Comparison of ENCODE assay signal across 1 cellular context in the genomic region with DNA sequence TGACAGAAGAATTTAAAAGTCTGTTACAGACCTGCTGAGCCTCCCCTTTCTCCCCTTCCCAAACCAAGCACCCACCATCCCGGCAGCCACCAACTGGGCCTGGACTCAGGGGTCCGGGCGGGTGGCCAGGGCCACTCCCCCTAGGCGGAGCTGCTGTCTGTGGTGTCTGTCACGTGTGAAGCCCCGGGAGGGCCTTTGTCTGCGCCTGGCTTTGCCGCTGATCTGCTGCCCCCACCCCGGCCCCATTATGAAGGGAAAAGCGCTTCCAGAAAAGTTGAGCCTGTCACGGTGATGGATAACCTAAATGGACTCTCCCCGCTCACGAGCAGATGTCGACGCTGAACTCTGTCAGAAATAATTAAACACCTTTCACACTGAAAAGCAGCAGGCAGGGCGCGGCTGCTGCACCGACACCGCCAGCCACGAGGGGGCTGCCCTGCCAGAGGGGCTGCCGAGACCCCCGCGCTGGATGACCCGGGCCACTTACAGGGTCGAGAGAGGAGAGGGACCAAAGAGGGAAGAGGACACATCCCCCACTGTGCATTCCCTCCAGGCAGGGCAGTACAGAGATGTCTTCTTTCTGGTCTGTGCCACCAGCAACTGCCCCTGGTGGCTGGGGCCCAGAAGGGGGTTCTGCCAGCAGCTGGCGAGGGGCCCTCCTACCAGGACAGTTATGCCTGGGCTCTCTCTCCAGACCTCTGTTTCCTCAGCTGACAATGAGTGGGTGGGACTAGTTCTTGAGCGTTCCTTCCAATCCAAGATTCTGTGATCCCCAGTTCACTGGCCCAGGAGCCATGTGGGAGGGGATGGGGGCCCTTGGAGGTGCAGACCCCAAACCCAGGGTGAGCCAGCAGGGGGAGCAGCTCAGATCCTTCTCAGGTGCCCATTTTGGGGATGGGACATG.
TF ChIP-seq lines count a peak whose summit lies in the region.

No MANE protein-coding gene starts in this region.

TF ChIP-seq in HEK293, 187 proteins besides CTCF, POLR2A, EP300 and RAD21 (continued from another document and continues in another):
- no peak for TF ChIP-seq ZFP37 (tag by site-specific recombination; IDR thresholded peaks at IDR 0.05)
- TF ChIP-seq ZNF596 (tag by site-specific recombination; IDR thresholded peaks at IDR 0.05) = no peak
- TF ChIP-seq ZNF335 (tag by site-specific recombination; conservative IDR thresholded peaks at IDR 0.05) = peak; percentile 97
- TF ChIP-seq ZBTB1 (tag by site-specific recombination; IDR thresholded peaks at IDR 0.05) = no peak
- TF ChIP-seq, protein P1, sequence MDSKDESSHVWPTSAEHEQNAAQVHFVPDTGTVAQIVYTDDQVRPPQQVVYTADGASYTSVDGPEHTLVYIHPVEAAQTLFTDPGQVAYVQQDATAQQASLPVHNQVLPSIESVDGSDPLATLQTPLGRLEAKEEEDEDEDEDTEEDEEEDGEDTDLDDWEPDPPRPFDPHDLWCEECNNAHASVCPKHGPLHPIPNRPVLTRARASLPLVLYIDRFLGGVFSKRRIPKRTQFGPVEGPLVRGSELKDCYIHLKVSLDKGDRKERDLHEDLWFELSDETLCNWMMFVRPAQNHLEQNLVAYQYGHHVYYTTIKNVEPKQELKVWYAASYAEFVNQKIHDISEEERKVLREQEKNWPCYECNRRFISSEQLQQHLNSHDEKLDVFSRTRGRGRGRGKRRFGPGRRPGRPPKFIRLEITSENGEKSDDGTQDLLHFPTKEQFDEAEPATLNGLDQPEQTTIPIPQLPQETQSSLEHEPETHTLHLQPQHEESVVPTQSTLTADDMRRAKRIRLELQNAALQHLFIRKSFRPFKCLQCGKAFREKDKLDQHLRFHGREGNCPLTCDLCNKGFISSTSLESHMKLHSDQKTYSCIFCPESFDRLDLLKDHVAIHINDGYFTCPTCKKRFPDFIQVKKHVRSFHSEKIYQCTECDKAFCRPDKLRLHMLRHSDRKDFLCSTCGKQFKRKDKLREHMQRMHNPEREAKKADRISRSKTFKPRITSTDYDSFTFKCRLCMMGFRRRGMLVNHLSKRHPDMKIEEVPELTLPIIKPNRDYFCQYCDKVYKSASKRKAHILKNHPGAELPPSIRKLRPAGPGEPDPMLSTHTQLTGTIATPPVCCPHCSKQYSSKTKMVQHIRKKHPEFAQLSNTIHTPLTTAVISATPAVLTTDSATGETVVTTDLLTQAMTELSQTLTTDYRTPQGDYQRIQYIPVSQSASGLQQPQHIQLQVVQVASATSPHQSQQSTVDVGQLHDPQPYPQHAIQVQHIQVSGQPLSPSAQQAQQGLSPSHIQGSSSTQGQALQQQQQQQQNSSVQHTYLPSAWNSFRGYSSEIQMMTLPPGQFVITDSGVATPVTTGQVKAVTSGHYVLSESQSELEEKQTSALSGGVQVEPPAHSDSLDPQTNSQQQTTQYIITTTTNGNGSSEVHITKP (tag by site-specific recombination; IDR thresholded peaks at IDR 0.05) = peak; percentile 95
- no peak for TF ChIP-seq ZNF391 (tag by site-specific recombination; IDR thresholded peaks at IDR 0.05; ENCODE audit: borderline replicate concordance, low read depth)
- TF ChIP-seq, protein P2, sequence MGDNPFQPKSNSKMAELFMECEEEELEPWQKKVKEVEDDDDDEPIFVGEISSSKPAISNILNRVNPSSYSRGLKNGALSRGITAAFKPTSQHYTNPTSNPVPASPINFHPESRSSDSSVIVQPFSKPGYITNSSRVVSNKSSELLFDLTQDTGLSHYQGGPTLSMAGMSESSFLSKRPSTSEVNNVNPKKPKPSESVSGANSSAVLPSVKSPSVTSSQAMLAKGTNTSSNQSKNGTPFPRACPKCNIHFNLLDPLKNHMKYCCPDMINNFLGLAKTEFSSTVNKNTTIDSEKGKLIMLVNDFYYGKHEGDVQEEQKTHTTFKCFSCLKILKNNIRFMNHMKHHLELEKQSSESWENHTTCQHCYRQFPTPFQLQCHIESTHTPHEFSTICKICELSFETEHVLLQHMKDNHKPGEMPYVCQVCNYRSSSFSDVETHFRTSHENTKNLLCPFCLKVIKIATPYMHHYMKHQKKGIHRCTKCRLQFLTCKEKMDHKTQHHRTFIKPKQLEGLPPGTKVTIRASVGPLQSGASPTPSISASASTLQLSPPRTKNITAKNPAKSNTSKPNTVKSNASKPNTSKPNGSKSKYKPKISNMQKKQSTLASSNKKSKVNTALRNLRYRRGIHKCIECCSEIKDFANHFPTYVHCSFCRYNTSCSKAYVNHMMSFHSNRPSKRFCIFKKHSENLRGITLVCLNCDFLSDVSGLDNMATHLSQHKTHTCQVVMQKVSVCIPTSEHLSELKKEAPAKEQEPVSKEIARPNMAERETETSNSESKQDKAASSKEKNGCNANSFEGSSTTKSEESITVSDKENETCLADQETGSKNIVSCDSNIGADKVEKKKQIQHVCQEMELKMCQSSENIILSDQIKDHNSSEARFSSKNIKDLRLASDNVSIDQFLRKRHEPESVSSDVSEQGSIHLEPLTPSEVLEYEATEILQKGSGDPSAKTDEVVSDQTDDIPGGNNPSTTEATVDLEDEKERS (tag by site-specific recombination; IDR thresholded peaks at IDR 0.05) = no peak
- TF ChIP-seq ZNF660 (tag by site-specific recombination; IDR thresholded peaks at IDR 0.05) = no peak
- TF ChIP-seq ZNF658 (tag by site-specific recombination; IDR thresholded peaks at IDR 0.05) = no peak
- 0 out of 2 replicates have a peak, but pooled peaks have one; percentile 9 for TF ChIP-seq ZNF629 (tag by site-specific recombination; IDR thresholded peaks at IDR 0.05)
- no peak for TF ChIP-seq ZNF211 (tag by site-specific recombination; IDR thresholded peaks at IDR 0.05; ENCODE audit: low read depth)
- no peak for TF ChIP-seq ZNF140 (tag by site-specific recombination; IDR thresholded peaks at IDR 0.05)
- TF ChIP-seq ZNF19 (tag by site-specific recombination; IDR thresholded peaks at IDR 0.05; ENCODE audit: low read depth) = no peak
- no peak for TF ChIP-seq IKZF3 (tag by site-specific recombination; IDR thresholded peaks at IDR 0.05)
- TF ChIP-seq, protein P3, sequence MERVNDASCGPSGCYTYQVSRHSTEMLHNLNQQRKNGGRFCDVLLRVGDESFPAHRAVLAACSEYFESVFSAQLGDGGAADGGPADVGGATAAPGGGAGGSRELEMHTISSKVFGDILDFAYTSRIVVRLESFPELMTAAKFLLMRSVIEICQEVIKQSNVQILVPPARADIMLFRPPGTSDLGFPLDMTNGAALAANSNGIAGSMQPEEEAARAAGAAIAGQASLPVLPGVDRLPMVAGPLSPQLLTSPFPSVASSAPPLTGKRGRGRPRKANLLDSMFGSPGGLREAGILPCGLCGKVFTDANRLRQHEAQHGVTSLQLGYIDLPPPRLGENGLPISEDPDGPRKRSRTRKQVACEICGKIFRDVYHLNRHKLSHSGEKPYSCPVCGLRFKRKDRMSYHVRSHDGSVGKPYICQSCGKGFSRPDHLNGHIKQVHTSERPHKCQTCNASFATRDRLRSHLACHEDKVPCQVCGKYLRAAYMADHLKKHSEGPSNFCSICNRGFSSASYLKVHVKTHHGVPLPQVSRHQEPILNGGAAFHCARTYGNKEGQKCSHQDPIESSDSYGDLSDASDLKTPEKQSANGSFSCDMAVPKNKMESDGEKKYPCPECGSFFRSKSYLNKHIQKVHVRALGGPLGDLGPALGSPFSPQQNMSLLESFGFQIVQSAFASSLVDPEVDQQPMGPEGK (tag by site-specific recombination; IDR thresholded peaks at IDR 0.05) = peak; percentile 59; the same call in 1 of the 2 replicates
- TF ChIP-seq, protein P4, sequence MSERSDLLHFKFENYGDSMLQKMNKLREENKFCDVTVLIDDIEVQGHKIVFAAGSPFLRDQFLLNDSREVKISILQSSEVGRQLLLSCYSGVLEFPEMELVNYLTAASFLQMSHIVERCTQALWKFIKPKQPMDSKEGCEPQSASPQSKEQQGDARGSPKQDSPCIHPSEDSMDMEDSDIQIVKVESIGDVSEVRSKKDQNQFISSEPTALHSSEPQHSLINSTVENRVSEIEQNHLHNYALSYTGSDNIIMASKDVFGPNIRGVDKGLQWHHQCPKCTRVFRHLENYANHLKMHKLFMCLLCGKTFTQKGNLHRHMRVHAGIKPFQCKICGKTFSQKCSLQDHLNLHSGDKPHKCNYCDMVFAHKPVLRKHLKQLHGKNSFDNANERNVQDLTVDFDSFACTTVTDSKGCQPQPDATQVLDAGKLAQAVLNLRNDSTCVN (tag by site-specific recombination; optimal IDR thresholded peaks at IDR 0.05) = no peak
- no peak for TF ChIP-seq ZNF792 (tag by site-specific recombination; IDR thresholded peaks at IDR 0.05)
- no peak for TF ChIP-seq KLF1 (tag by site-specific recombination; IDR thresholded peaks at IDR 0.05)
- TF ChIP-seq ZBTB21 (tag by site-specific recombination; IDR thresholded peaks at IDR 0.05) = no peak
- TF ChIP-seq ZFP41 (tag by site-specific recombination; IDR thresholded peaks at IDR 0.05; ENCODE audit: borderline replicate concordance) = no peak
- peak; percentile 39; the same call in 1 of the 2 replicates for TF ChIP-seq WT1 (tag by site-specific recombination; IDR thresholded peaks at IDR 0.05)
- TF ChIP-seq PRDM1 (tag by site-specific recombination; IDR thresholded peaks at IDR 0.05) = no peak
- TF ChIP-seq GLIS1 (tag by site-specific recombination; IDR thresholded peaks at IDR 0.05) = peak; percentile 92
- TF ChIP-seq ZNF24 (tag by site-specific recombination; IDR thresholded peaks at IDR 0.05) = peak; percentile 39; the same call in 1 of the 2 replicates
- TF ChIP-seq, protein P5, sequence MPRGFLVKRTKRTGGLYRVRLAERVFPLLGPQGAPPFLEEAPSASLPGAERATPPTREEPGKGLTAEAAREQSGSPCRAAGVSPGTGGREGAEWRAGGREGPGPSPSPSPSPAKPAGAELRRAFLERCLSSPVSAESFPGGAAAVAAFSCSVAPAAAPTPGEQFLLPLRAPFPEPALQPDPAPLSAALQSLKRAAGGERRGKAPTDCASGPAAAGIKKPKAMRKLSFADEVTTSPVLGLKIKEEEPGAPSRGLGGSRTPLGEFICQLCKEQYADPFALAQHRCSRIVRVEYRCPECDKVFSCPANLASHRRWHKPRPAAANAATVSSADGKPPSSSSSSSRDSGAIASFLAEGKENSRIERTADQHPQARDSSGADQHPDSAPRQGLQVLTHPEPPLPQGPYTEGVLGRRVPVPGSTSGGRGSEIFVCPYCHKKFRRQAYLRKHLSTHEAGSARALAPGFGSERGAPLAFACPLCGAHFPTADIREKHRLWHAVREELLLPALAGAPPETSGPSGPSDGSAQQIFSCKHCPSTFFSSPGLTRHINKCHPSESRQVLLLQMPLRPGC (tag by site-specific recombination; IDR thresholded peaks at IDR 0.05) = no peak
- peak; percentile 67 for TF ChIP-seq ZIC2 (tag by site-specific recombination; IDR thresholded peaks at IDR 0.05)
- TF ChIP-seq ZNF121 (tag by site-specific recombination; IDR thresholded peaks at IDR 0.05) = no peak
- TF ChIP-seq, protein P6, sequence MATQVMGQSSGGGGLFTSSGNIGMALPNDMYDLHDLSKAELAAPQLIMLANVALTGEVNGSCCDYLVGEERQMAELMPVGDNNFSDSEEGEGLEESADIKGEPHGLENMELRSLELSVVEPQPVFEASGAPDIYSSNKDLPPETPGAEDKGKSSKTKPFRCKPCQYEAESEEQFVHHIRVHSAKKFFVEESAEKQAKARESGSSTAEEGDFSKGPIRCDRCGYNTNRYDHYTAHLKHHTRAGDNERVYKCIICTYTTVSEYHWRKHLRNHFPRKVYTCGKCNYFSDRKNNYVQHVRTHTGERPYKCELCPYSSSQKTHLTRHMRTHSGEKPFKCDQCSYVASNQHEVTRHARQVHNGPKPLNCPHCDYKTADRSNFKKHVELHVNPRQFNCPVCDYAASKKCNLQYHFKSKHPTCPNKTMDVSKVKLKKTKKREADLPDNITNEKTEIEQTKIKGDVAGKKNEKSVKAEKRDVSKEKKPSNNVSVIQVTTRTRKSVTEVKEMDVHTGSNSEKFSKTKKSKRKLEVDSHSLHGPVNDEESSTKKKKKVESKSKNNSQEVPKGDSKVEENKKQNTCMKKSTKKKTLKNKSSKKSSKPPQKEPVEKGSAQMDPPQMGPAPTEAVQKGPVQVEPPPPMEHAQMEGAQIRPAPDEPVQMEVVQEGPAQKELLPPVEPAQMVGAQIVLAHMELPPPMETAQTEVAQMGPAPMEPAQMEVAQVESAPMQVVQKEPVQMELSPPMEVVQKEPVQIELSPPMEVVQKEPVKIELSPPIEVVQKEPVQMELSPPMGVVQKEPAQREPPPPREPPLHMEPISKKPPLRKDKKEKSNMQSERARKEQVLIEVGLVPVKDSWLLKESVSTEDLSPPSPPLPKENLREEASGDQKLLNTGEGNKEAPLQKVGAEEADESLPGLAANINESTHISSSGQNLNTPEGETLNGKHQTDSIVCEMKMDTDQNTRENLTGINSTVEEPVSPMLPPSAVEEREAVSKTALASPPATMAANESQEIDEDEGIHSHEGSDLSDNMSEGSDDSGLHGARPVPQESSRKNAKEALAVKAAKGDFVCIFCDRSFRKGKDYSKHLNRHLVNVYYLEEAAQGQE (tag by site-specific recombination; IDR thresholded peaks at IDR 0.05) = peak; percentile 65; the same call in 1 of the 2 replicates
- TF ChIP-seq ZBTB17 (tag by site-specific recombination; IDR thresholded peaks at IDR 0.05) = peak; percentile 89
- TF ChIP-seq, protein P7, sequence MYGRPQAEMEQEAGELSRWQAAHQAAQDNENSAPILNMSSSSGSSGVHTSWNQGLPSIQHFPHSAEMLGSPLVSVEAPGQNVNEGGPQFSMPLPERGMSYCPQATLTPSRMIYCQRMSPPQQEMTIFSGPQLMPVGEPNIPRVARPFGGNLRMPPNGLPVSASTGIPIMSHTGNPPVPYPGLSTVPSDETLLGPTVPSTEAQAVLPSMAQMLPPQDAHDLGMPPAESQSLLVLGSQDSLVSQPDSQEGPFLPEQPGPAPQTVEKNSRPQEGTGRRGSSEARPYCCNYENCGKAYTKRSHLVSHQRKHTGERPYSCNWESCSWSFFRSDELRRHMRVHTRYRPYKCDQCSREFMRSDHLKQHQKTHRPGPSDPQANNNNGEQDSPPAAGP (tag by site-specific recombination; IDR thresholded peaks at IDR 0.05) = no peak
- TF ChIP-seq ZNF664 (tag by site-specific recombination; IDR thresholded peaks at IDR 0.05) = no peak; the same call in 1 of the 2 replicates
- TF ChIP-seq ZNF324 (tag by site-specific recombination; IDR thresholded peaks at IDR 0.05) = peak; percentile 35; the same call in 1 of the 2 replicates
- TF ChIP-seq ZFP69B (tag by site-specific recombination; IDR thresholded peaks at IDR 0.05) = peak; percentile 13; the same call in 1 of the 2 replicates
- TF ChIP-seq, protein P8, sequence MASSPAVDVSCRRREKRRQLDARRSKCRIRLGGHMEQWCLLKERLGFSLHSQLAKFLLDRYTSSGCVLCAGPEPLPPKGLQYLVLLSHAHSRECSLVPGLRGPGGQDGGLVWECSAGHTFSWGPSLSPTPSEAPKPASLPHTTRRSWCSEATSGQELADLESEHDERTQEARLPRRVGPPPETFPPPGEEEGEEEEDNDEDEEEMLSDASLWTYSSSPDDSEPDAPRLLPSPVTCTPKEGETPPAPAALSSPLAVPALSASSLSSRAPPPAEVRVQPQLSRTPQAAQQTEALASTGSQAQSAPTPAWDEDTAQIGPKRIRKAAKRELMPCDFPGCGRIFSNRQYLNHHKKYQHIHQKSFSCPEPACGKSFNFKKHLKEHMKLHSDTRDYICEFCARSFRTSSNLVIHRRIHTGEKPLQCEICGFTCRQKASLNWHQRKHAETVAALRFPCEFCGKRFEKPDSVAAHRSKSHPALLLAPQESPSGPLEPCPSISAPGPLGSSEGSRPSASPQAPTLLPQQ (tag by site-specific recombination; IDR thresholded peaks at IDR 0.05) = peak; percentile 79
